8 cellular contexts compared by ENCODE assay signal in genomic region chr1:113648478-113648877, GRCh38.
"Had no signal": no experiment of that assay in that cellular context is flagged by ENCODE, and none has a peak within 500 bp of the region (broad histone marks: within the 10 kb centered on the region; RNA-seq: fewer than 3 reads in every experiment).

No MANE protein-coding gene starts in this region.

- ATAC-seq: GM12878 had no signal

- FAIRE-seq: G401.6, GM12878, GM12891, GM12892, GM18507, GM19239 had no signal

- H3K4me3 ChIP-seq: GM12878 had no signal

- DNase-seq: GDM1, GF-D8 had no signal
